15 cellular contexts compared by ENCODE assay signal in genomic region chr9:36402536-36402935, GRCh38. TPM values are rescaled to one million over a fixed set of nuclear protein-coding genes. Genes with fewer than 3 reads are reported as not detected.
DNase-seq lines count a peak whose midpoint lies in the region; ATAC-seq and TF ChIP-seq lines count a peak whose summit lies in the region.
"Had no signal": no experiment of that assay in that cellular context is flagged by ENCODE, and none has a peak within 500 bp of the region (broad histone marks: within the 10 kb centered on the region; RNA-seq: fewer than 3 reads in every experiment).

No MANE protein-coding gene starts in this region.

- CTCF ChIA-PET in CD8-positive, alpha-beta T cell (lab: Charles Lee): interaction anchor here (1.1 to 10.0 kb wide), 4 partner anchors 47 to 326 kb away, joined by 3 to 325 read pairs (median 6); no protein-coding TSS in a partner anchor
- CTCF ChIA-PET in naive thymus-derived CD4-positive, alpha-beta T cell (lab: Charles Lee): interaction anchor here (0.7 to 8.7 kb wide), 3 partner anchors 47 to 154 kb away, joined by 3 to 253 read pairs (median 4); no protein-coding TSS in a partner anchor

- H3K4me1 Mint-ChIP-seq in CD8-positive, alpha-beta T cell (ENCODE audit: low read depth): peaks cover 36% of the 10 kb centered on the region
- H3K4me1 Mint-ChIP-seq in IgD-negative memory B cell (peaks cover 23 to 31% (median 26%) of the 10 kb centered on the region in 3 donors), brain (peaks cover 50% of the 10 kb centered on the region)
- peaks cover 30 to 50% (median 45%) of the 10 kb centered on the region in 7 donors for H3K4me1 Mint-ChIP-seq in naive thymus-derived CD4-positive, alpha-beta T cell

- H3K4me3 ChIP-seq in CD8-positive, alpha-beta T cell (ENCODE audit: low read depth, low read length): no peak overlapping the region
- no peak overlapping the region for H3K4me3 ChIP-seq in naive thymus-derived CD4-positive, alpha-beta T cell (ENCODE audit: low read length)
- H3K4me3 ChIP-seq in aorta (ENCODE audit: low read length in 2 of 2): no peak overlapping the region
- H3K4me3 ChIP-seq: HAP-1 had no signal

- no peaks in the 10 kb centered on the region for H3K9me3 ChIP-seq in CD8-positive, alpha-beta T cell (ENCODE audit: low read length)
- H3K9me3 ChIP-seq in naive thymus-derived CD4-positive, alpha-beta T cell (ENCODE audit: control insufficient read depth in 2 of 3, low read length in 3 of 3): no peaks in the 10 kb centered on the region
- H3K9me3 ChIP-seq in aorta (ENCODE audit: control insufficient read depth, low read length): no peaks in the 10 kb centered on the region

- no peak for DNase-seq in CD8-positive, alpha-beta T cell
- DNase-seq in naive thymus-derived CD4-positive, alpha-beta T cell: no peak
- DNase-seq in stimulated activated CD4-positive, alpha-beta T cell treated with anti-CD3 and anti-CD28 coated beads, Interleukin-15, amount 100 ng/mL, for 24 hours: no peak
- DNase-seq in aorta: no peak
- DNase-seq: activated CD4-positive, alpha-beta T cell treated with anti-CD3 and anti-CD28 coated beads, Interleukin-2, amount 50 U/mL, for 1 hour; activated effector memory CD4-positive, alpha-beta T cell treated with anti-CD3 and anti-CD28 coated beads, Interleukin-2, amount 50 U/mL, for 16 hours; hippocampal formation; NCI-H1694 treated with DMSO at 0.1 percent for 48 hours; NCI-H446 treated with DMSO at 0.1 percent for 48 hours had no signal

- POLR2A ChIA-PET in CD8-positive, alpha-beta T cell (lab: Charles Lee): interaction anchor here (1.5 kb wide), 1 partner anchor 85 kb away, joined by 8 read pairs; no protein-coding TSS in a partner anchor
- POLR2A ChIA-PET in naive thymus-derived CD4-positive, alpha-beta T cell (lab: Charles Lee): interaction anchor here (0.7 to 1.9 kb wide), 2 partner anchors 86 to 152 kb away, joined by 3 to 8 read pairs; no protein-coding TSS in a partner anchor

- WGBS in aorta, 2 donors: 67 to 77% methylated on average over 3 of the region's 3 CpGs

- peaks cover 6% of the 10 kb centered on the region for H3K36me3 Mint-ChIP-seq in CD8-positive, alpha-beta T cell
- H3K36me3 Mint-ChIP-seq in IgD-negative memory B cell: no peaks in the 10 kb centered on the region
- H3K36me3 Mint-ChIP-seq in brain: no peaks in the 10 kb centered on the region
- H3K36me3 Mint-ChIP-seq in naive thymus-derived CD4-positive, alpha-beta T cell: peaks cover 0 to 5% (median 0%) of the 10 kb centered on the region in 5 donors

- H3K9me3 Mint-ChIP-seq in CD8-positive, alpha-beta T cell: no peaks in the 10 kb centered on the region
- H3K9me3 Mint-ChIP-seq in IgD-negative memory B cell: no peaks in the 10 kb centered on the region
- no peaks in the 10 kb centered on the region for H3K9me3 Mint-ChIP-seq in brain
- peaks cover 0 to 2% (median 0%) of the 10 kb centered on the region in 11 donors for H3K9me3 Mint-ChIP-seq in naive thymus-derived CD4-positive, alpha-beta T cell

- no peaks in the 10 kb centered on the region for H3K27me3 Mint-ChIP-seq in CD8-positive, alpha-beta T cell (ENCODE audit: low read depth)
- H3K27me3 Mint-ChIP-seq in IgD-negative memory B cell: no peaks in the 10 kb centered on the region
- H3K27me3 Mint-ChIP-seq in brain: peaks cover 4% of the 10 kb centered on the region
- peaks cover 0 to 2% (median 0%) of the 10 kb centered on the region in 5 donors for H3K27me3 Mint-ChIP-seq in naive thymus-derived CD4-positive, alpha-beta T cell
- H3K27me3 Mint-ChIP-seq: B cell had no signal

- no peak for TF ChIP-seq CTCF in CD8-positive, alpha-beta T cell (IDR thresholded peaks at IDR 0.05)
- TF ChIP-seq CTCF in brain (conservative IDR thresholded peaks at IDR 0.05): no peak

- H3K27me3 ChIP-seq in CD8-positive, alpha-beta T cell (ENCODE audit: insufficient read depth, low read length): no peaks in the 10 kb centered on the region
- no peaks in the 10 kb centered on the region for H3K27me3 ChIP-seq in naive thymus-derived CD4-positive, alpha-beta T cell (ENCODE audit: control insufficient read depth in 2 of 2, insufficient read depth in 2 of 2, low read length in 2 of 2)
- H3K27me3 ChIP-seq in aorta (ENCODE audit: control insufficient read depth in 1 of 2, insufficient read depth in 2 of 2, low read length in 1 of 2): no peaks in the 10 kb centered on the region

- H3K27ac Mint-ChIP-seq in CD8-positive, alpha-beta T cell: peak overlapping the region; percentile 94
- peak overlapping the region; percentile 92 to 99 (median 96) for H3K27ac Mint-ChIP-seq in IgD-negative memory B cell
- H3K27ac Mint-ChIP-seq in brain: peak overlapping the region in 3 of 5 experiments; percentile 85 to 95 (median 85)
- peak overlapping the region; percentile 35 to 99 (median 96) for H3K27ac Mint-ChIP-seq in naive thymus-derived CD4-positive, alpha-beta T cell

- no peaks in the 10 kb centered on the region for H3K36me3 ChIP-seq in CD8-positive, alpha-beta T cell (ENCODE audit: insufficient read depth, low read length)
- no peaks in the 10 kb centered on the region for H3K36me3 ChIP-seq in naive thymus-derived CD4-positive, alpha-beta T cell (ENCODE audit: control insufficient read depth in 2 of 3, insufficient read depth in 3 of 3, low read length in 3 of 3)
- no peaks in the 10 kb centered on the region for H3K36me3 ChIP-seq in aorta (ENCODE audit: control insufficient read depth in 1 of 2, insufficient read depth in 2 of 2, low read length in 1 of 2)
- H3K36me3 ChIP-seq: HAP-1 had no signal

- intact Hi-C loops in CD8-positive, alpha-beta T cell (cut with DNase I, micrococcal nuclease): loop anchor here in 1 of 2 experiments (5.0 to 10.0 kb wide), 2 partner anchors 70 to 362 kb away; no protein-coding TSS in a partner anchor
- intact Hi-C loops in naive thymus-derived CD4-positive, alpha-beta T cell (cut with micrococcal nuclease): loop anchor here (5.0 to 10.0 kb wide), 8 partner anchors 260 to 1288 kb away; partner anchors contain the start of genes ATOSB (in 2 of the 2), GLIPR2 (in 1 of the 2), HINT2 (in 1 of the 2) and SIT1 (in 1 of the 2)
- intact Hi-C loops in aorta (cut with DNase I): loop anchor here in 1 of 2 donors (10.0 kb wide), 1 partner anchor 82 kb away; no protein-coding TSS in a partner anchor

- ATAC-seq in CD8-positive, alpha-beta T cell: no peak
- no peak for ATAC-seq in naive thymus-derived CD4-positive, alpha-beta T cell
- ATAC-seq in HG03095 (IDR thresholded peaks at IDR 0.05; ENCODE audit: unreplicated experiment) (no peak), HG02970 (IDR thresholded peaks at IDR 0.05; ENCODE audit: low FRiP score, unreplicated experiment) (no peak), aorta (ENCODE audit: low FRiP score) (no peak)

- H3K4me1 ChIP-seq in CD8-positive, alpha-beta T cell (ENCODE audit: insufficient read depth, low read length): peaks cover 28% of the 10 kb centered on the region
- peaks cover 10 to 22% of the 10 kb centered on the region in 2 donors for H3K4me1 ChIP-seq in naive thymus-derived CD4-positive, alpha-beta T cell (ENCODE audit: control insufficient read depth in 2 of 2, insufficient read depth in 2 of 2, low read length in 2 of 2)
- no peaks in the 10 kb centered on the region for H3K4me1 ChIP-seq in aorta (ENCODE audit: control insufficient read depth in 1 of 2, insufficient read depth in 2 of 2, low read length in 2 of 2)

- H3K27ac ChIP-seq in CD8-positive, alpha-beta T cell (ENCODE audit: low read depth, low read length): no peak overlapping the region
- H3K27ac ChIP-seq in naive thymus-derived CD4-positive, alpha-beta T cell (ENCODE audit: low read depth, low read length): no peak overlapping the region
- no peak overlapping the region for H3K27ac ChIP-seq in aorta (ENCODE audit: low read depth in 1 of 2, low read length in 2 of 2)

- no peak overlapping the region for H3K4me3 Mint-ChIP-seq in CD8-positive, alpha-beta T cell
- H3K4me3 Mint-ChIP-seq in IgD-negative memory B cell (peak overlapping the region in 1 of 4 donors; percentile 95), brain (peak overlapping the region in 4 of 5 experiments; percentile 50 to 95 (median 66))
- peak overlapping the region in 5 of 10 donors; percentile 13 to 66 (median 40) for H3K4me3 Mint-ChIP-seq in naive thymus-derived CD4-positive, alpha-beta T cell
- H3K4me3 Mint-ChIP-seq: B cell had no signal

RNA-seq across cellular contexts. Expression of gene RNF38, which starts 2.5 kb away (rescaled TPM):
- total RNA-seq in CD8-positive, alpha-beta T cell: 100 to 1,000 TPM; 111 to 116 TPM
- 18.5 TPM for polyA plus RNA-seq in IgD-negative memory B cell
- polyA plus RNA-seq in brain (ENCODE audit: insufficient read depth, low read depth, low replicate concordance): 36.0 TPM
- total RNA-seq in naive thymus-derived CD4-positive, alpha-beta T cell: 10 to 100 TPM; 39.2 to 88.2 (median 72.9) TPM
- polyA plus RNA-seq in naive thymus-derived CD4-positive, alpha-beta T cell: 10 to 100 TPM; 16.8 to 25.2 TPM
- 10 to 100 TPM; 52.4 to 59.6 TPM for total RNA-seq in aorta
- polyA plus RNA-seq in aorta: 10 to 100 TPM; 14.5 to 18.2 TPM
